1 cellular context compared by ENCODE assay signal in the genomic region with DNA sequence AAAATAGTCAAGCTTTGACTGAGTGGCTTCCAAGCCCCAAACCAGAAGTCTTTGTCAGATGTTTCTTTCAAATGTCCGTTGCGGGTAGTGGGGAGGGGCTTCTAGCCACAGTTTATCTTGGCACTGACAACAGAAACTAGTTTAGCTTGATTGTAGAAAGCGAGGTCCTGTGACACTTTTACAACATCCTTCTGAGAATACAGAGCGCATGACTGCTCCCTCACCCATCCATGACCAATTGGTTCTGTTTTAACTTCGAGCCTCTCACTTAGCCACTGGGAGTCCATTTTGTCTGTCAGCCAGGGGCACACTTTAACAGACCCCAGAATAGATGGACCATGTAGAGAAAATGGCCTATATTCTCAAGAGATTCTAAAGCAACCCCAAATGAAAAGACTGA.
TF ChIP-seq lines count a peak whose summit lies in the region.

No MANE protein-coding gene starts in this region.

TF ChIP-seq in GM12878, 131 proteins besides CTCF, POLR2A, EP300 and RAD21 (continued from another document):
- TF ChIP-seq, protein P1, sequence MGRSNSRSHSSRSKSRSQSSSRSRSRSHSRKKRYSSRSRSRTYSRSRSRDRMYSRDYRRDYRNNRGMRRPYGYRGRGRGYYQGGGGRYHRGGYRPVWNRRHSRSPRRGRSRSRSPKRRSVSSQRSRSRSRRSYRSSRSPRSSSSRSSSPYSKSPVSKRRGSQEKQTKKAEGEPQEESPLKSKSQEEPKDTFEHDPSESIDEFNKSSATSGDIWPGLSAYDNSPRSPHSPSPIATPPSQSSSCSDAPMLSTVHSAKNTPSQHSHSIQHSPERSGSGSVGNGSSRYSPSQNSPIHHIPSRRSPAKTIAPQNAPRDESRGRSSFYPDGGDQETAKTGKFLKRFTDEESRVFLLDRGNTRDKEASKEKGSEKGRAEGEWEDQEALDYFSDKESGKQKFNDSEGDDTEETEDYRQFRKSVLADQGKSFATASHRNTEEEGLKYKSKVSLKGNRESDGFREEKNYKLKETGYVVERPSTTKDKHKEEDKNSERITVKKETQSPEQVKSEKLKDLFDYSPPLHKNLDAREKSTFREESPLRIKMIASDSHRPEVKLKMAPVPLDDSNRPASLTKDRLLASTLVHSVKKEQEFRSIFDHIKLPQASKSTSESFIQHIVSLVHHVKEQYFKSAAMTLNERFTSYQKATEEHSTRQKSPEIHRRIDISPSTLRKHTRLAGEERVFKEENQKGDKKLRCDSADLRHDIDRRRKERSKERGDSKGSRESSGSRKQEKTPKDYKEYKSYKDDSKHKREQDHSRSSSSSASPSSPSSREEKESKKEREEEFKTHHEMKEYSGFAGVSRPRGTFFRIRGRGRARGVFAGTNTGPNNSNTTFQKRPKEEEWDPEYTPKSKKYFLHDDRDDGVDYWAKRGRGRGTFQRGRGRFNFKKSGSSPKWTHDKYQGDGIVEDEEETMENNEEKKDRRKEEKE (IDR thresholded peaks at IDR 0.05): no peak
- TF ChIP-seq ZNF384 (IDR thresholded peaks at IDR 0.05; ENCODE audit: borderline replicate concordance, low read depth, low read length): no peak
- TF ChIP-seq, protein P2, sequence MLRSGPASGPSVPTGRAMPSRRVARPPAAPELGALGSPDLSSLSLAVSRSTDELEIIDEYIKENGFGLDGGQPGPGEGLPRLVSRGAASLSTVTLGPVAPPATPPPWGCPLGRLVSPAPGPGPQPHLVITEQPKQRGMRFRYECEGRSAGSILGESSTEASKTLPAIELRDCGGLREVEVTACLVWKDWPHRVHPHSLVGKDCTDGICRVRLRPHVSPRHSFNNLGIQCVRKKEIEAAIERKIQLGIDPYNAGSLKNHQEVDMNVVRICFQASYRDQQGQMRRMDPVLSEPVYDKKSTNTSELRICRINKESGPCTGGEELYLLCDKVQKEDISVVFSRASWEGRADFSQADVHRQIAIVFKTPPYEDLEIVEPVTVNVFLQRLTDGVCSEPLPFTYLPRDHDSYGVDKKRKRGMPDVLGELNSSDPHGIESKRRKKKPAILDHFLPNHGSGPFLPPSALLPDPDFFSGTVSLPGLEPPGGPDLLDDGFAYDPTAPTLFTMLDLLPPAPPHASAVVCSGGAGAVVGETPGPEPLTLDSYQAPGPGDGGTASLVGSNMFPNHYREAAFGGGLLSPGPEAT (IDR thresholded peaks at IDR 0.05; ENCODE audit: low read depth): 0 out of 2 replicates have a peak, but pooled peaks have one; percentile 25
- TF ChIP-seq, protein P3, sequence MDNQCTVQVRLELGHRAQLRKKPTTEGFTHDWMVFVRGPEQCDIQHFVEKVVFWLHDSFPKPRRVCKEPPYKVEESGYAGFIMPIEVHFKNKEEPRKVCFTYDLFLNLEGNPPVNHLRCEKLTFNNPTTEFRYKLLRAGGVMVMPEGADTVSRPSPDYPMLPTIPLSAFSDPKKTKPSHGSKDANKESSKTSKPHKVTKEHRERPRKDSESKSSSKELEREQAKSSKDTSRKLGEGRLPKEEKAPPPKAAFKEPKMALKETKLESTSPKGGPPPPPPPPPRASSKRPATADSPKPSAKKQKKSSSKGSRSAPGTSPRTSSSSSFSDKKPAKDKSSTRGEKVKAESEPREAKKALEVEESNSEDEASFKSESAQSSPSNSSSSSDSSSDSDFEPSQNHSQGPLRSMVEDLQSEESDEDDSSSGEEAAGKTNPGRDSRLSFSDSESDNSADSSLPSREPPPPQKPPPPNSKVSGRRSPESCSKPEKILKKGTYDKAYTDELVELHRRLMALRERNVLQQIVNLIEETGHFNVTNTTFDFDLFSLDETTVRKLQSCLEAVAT (IDR thresholded peaks at IDR 0.05): no peak
- TF ChIP-seq, protein P4, sequence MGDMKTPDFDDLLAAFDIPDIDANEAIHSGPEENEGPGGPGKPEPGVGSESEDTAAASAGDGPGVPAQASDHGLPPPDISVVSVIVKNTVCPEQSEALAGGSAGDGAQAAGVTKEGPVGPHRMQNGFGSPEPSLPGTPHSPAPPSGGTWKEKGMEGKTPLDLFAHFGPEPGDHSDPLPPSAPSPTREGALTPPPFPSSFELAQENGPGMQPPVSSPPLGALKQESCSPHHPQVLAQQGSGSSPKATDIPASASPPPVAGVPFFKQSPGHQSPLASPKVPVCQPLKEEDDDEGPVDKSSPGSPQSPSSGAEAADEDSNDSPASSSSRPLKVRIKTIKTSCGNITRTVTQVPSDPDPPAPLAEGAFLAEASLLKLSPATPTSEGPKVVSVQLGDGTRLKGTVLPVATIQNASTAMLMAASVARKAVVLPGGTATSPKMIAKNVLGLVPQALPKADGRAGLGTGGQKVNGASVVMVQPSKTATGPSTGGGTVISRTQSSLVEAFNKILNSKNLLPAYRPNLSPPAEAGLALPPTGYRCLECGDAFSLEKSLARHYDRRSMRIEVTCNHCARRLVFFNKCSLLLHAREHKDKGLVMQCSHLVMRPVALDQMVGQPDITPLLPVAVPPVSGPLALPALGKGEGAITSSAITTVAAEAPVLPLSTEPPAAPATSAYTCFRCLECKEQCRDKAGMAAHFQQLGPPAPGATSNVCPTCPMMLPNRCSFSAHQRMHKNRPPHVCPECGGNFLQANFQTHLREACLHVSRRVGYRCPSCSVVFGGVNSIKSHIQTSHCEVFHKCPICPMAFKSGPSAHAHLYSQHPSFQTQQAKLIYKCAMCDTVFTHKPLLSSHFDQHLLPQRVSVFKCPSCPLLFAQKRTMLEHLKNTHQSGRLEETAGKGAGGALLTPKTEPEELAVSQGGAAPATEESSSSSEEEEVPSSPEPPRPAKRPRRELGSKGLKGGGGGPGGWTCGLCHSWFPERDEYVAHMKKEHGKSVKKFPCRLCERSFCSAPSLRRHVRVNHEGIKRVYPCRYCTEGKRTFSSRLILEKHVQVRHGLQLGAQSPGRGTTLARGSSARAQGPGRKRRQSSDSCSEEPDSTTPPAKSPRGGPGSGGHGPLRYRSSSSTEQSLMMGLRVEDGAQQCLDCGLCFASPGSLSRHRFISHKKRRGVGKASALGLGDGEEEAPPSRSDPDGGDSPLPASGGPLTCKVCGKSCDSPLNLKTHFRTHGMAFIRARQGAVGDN (IDR thresholded peaks at IDR 0.05): peak; percentile 96
- TF ChIP-seq SMARCA5 (IDR thresholded peaks at IDR 0.05): no peak
- TF ChIP-seq, protein P5, sequence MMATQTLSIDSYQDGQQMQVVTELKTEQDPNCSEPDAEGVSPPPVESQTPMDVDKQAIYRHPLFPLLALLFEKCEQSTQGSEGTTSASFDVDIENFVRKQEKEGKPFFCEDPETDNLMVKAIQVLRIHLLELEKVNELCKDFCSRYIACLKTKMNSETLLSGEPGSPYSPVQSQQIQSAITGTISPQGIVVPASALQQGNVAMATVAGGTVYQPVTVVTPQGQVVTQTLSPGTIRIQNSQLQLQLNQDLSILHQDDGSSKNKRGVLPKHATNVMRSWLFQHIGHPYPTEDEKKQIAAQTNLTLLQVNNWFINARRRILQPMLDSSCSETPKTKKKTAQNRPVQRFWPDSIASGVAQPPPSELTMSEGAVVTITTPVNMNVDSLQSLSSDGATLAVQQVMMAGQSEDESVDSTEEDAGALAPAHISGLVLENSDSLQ (IDR thresholded peaks at IDR 0.05): peak; percentile 43; the same call in 1 of the 2 replicates
- no peak for TF ChIP-seq CEBPB (IDR thresholded peaks at IDR 0.05; ENCODE audit: borderline replicate concordance in 1 of 2, low read depth in 2 of 2, low read length in 2 of 2)
- peak; percentile 72 for TF ChIP-seq YY1 (IDR thresholded peaks at IDR 0.05; ENCODE audit: low read depth, low read length)
- peak in 1 of 2 experiments; percentile 57; a peak in 1 of 4 replicates for TF ChIP-seq BHLHE40 (IDR thresholded peaks at IDR 0.05; ENCODE audit: borderline replicate concordance in 1 of 2, low read depth in 2 of 2, low read length in 1 of 2)
- no peak for TF ChIP-seq IRF4 (IDR thresholded peaks at IDR 0.05; ENCODE audit: low read depth, low read length)
- TF ChIP-seq SUPT20H (IDR thresholded peaks at IDR 0.05; ENCODE audit: borderline replicate concordance, control insufficient read depth, low read depth, low read length): no peak
- peak; percentile 64; the same call in 1 of the 2 replicates for TF ChIP-seq MTA2 (IDR thresholded peaks at IDR 0.05; ENCODE audit: low read depth)
- peak; percentile 36; the same call in 1 of the 2 replicates for TF ChIP-seq BCL11A (IDR thresholded peaks at IDR 0.05; ENCODE audit: low read depth, low read length)
- TF ChIP-seq ZNF217 (IDR thresholded peaks at IDR 0.05): no peak
- TF ChIP-seq PAX5 (IDR thresholded peaks at IDR 0.05; ENCODE audit: borderline replicate concordance, low read depth, low read length): peak; percentile 70; the same call in 1 of the 2 replicates
- TF ChIP-seq RBBP5 (conservative IDR thresholded peaks at IDR 0.05): no peak
- no peak for TF ChIP-seq NR2F1 (conservative IDR thresholded peaks at IDR 0.05)
- TF ChIP-seq, protein P6, sequence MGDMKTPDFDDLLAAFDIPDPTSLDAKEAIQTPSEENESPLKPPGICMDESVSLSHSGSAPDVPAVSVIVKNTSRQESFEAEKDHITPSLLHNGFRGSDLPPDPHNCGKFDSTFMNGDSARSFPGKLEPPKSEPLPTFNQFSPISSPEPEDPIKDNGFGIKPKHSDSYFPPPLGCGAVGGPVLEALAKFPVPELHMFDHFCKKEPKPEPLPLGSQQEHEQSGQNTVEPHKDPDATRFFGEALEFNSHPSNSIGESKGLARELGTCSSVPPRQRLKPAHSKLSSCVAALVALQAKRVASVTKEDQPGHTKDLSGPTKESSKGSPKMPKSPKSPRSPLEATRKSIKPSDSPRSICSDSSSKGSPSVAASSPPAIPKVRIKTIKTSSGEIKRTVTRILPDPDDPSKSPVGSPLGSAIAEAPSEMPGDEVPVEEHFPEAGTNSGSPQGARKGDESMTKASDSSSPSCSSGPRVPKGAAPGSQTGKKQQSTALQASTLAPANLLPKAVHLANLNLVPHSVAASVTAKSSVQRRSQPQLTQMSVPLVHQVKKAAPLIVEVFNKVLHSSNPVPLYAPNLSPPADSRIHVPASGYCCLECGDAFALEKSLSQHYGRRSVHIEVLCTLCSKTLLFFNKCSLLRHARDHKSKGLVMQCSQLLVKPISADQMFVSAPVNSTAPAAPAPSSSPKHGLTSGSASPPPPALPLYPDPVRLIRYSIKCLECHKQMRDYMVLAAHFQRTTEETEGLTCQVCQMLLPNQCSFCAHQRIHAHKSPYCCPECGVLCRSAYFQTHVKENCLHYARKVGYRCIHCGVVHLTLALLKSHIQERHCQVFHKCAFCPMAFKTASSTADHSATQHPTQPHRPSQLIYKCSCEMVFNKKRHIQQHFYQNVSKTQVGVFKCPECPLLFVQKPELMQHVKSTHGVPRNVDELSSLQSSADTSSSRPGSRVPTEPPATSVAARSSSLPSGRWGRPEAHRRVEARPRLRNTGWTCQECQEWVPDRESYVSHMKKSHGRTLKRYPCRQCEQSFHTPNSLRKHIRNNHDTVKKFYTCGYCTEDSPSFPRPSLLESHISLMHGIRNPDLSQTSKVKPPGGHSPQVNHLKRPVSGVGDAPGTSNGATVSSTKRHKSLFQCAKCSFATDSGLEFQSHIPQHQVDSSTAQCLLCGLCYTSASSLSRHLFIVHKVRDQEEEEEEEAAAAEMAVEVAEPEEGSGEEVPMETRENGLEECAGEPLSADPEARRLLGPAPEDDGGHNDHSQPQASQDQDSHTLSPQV (IDR thresholded peaks at IDR 0.05): peak; percentile 94
- no peak for TF ChIP-seq CHD1 (IDR thresholded peaks at IDR 0.05; ENCODE audit: low read depth, low read length)
- no peak for TF ChIP-seq CREM (IDR thresholded peaks at IDR 0.05; ENCODE audit: low read depth)
- TF ChIP-seq, protein P7, sequence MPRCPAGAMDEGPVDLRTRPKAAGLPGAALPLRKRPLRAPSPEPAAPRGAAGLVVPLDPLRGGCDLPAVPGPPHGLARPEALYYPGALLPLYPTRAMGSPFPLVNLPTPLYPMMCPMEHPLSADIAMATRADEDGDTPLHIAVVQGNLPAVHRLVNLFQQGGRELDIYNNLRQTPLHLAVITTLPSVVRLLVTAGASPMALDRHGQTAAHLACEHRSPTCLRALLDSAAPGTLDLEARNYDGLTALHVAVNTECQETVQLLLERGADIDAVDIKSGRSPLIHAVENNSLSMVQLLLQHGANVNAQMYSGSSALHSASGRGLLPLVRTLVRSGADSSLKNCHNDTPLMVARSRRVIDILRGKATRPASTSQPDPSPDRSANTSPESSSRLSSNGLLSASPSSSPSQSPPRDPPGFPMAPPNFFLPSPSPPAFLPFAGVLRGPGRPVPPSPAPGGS (IDR thresholded peaks at IDR 0.05; ENCODE audit: borderline replicate concordance, insufficient read depth, low read depth, low read length, poor library complexity, severe bottlenecking): no peak
- no peak for TF ChIP-seq ZSCAN29 (IDR thresholded peaks at IDR 0.05)
